Comparison of ENCODE assay signal across 10 cellular contexts in genomic region chr3:5023777-5024346, GRCh38. TPM values are rescaled to one million over a fixed set of nuclear protein-coding genes. Genes with fewer than 3 reads are reported as not detected.
A peak's percentile ranks its signal among the peaks of the same experiment; 100 is the strongest.
DNase-seq lines count a peak whose midpoint lies in the region; ATAC-seq and TF ChIP-seq lines count a peak whose summit lies in the region.
"Had no signal": no experiment of that assay in that cellular context is flagged by ENCODE, and none has a peak within 500 bp of the region (broad histone marks: within the 10 kb centered on the region; RNA-seq: fewer than 3 reads in every experiment).

No MANE protein-coding gene starts in this region.

- H3K4me1 Mint-ChIP-seq in HFFc6 (ENCODE audit: low read depth) (peaks cover 64% of the 10 kb centered on the region), T-helper 17 cell (peaks cover 33% of the 10 kb centered on the region)

- H3K27me3 ChIP-seq in foreskin keratinocyte (no peaks in the 10 kb centered on the region), smooth muscle cell (ENCODE audit: low read depth) (no peaks in the 10 kb centered on the region)

- TF ChIP-seq CTCF in HFFc6 (IDR thresholded peaks at IDR 0.05) (no peak), foreskin keratinocyte (conservative IDR thresholded peaks at IDR 0.05) (no peak), smooth muscle cell (IDR thresholded peaks at IDR 0.05; ENCODE audit: borderline replicate concordance, insufficient read depth, poor library complexity, severe bottlenecking) (no peak)

- H3K4me1 ChIP-seq in foreskin keratinocyte, result peaks cover 45% of the 10 kb centered on the region
- peaks cover 14% of the 10 kb centered on the region for H3K4me1 ChIP-seq in smooth muscle cell (ENCODE audit: low read depth)
- H3K4me1 ChIP-seq: neural progenitor cell had no signal

- H4K20me1 ChIP-seq in smooth muscle cell (ENCODE audit: low read depth), result no peaks in the 10 kb centered on the region

- peak overlapping the region; percentile 59; the same call in 1 of the 2 replicates for H3K4me3 Mint-ChIP-seq in HFFc6
- H3K4me3 Mint-ChIP-seq in T-helper 17 cell, result no peak overlapping the region
- H3K4me3 Mint-ChIP-seq: neural progenitor cell had no signal

- H3K36me3 Mint-ChIP-seq in HFFc6 (ENCODE audit: low read depth) (no peaks in the 10 kb centered on the region), T-helper 17 cell (ENCODE audit: low read depth) (no peaks in the 10 kb centered on the region)
- H3K36me3 Mint-ChIP-seq: neural progenitor cell had no signal

- no peak for DNase-seq in HFFc6
- DNase-seq in T-helper 17 cell, result no peak
- no peak for DNase-seq in foreskin keratinocyte
- DNase-seq in smooth muscle cell (lab: John Stamatoyannopoulos, UW; ENCODE audit: unreplicated experiment), result no peak
- no peak for DNase-seq in H4 (ENCODE audit: low spot score)
- DNase-seq in NCI-H2107 (lab: John Stamatoyannopoulos, UW), result no peak
- DNase-seq: KG1, NCI-H2081 treated with DMSO at 0.1 percent for 48 hours had no signal

- H3K4me2 ChIP-seq in smooth muscle cell, result peak overlapping the region; percentile 46
- H3K4me2 ChIP-seq: neural progenitor cell had no signal

- H3K27ac ChIP-seq in foreskin keratinocyte (peak overlapping the region; percentile 97), smooth muscle cell (ENCODE audit: low read depth) (peak overlapping the region; percentile 97)
- H3K27ac ChIP-seq: neural progenitor cell had no signal

- WGBS in smooth muscle cell (ENCODE audit: low lambda C conversion rate), result 77% methylated on average over 9 of the region's 9 CpGs

- no peaks in the 10 kb centered on the region for H3K36me3 ChIP-seq in smooth muscle cell (ENCODE audit: low read depth)
- H3K36me3 ChIP-seq: neural progenitor cell had no signal

- no peaks in the 10 kb centered on the region for H3K9me3 ChIP-seq in T-helper 17 cell (ENCODE audit: control insufficient read depth, low read length, poor library complexity, severe bottlenecking)
- no peaks in the 10 kb centered on the region for H3K9me3 ChIP-seq in smooth muscle cell (replicated peaks; ENCODE audit: low read depth)

- no peaks in the 10 kb centered on the region for H3K79me2 ChIP-seq in smooth muscle cell (ENCODE audit: low read depth)

- peaks cover 45% of the 10 kb centered on the region for H3F3A ChIP-seq in smooth muscle cell (ENCODE audit: low read depth)

- peak overlapping the region; percentile 83 for H3K9ac ChIP-seq in smooth muscle cell (ENCODE audit: low read depth)
- H3K9ac ChIP-seq: neural progenitor cell had no signal

- H3K27ac Mint-ChIP-seq in HFFc6 (peak overlapping the region; percentile 84), T-helper 17 cell (peak overlapping the region; percentile 88)
- H3K27ac Mint-ChIP-seq: neural progenitor cell had no signal

- no peaks in the 10 kb centered on the region for H3K9me3 Mint-ChIP-seq in HFFc6
- H3K9me3 Mint-ChIP-seq: neural progenitor cell had no signal

- H2AFZ ChIP-seq in smooth muscle cell (ENCODE audit: low read depth), result no peak overlapping the region
- H2AFZ ChIP-seq: neural progenitor cell had no signal

- ATAC-seq in T-helper 17 cell, result no peak
- ATAC-seq in foreskin keratinocyte, result no peak
- ATAC-seq in HG03442 (IDR thresholded peaks at IDR 0.05; ENCODE audit: unreplicated experiment), result no peak

- H3K4me3 ChIP-seq in smooth muscle cell, result no peak overlapping the region
- H3K4me3 ChIP-seq: neural progenitor cell had no signal

- peaks cover 3% of the 10 kb centered on the region; the same call in 1 of the 2 replicates for H3K27me3 Mint-ChIP-seq in HFFc6 (ENCODE audit: insufficient read depth)
- H3K27me3 Mint-ChIP-seq in T-helper 17 cell, result no peaks in the 10 kb centered on the region

RNA-seq across cellular contexts. Expression of gene BHLHE40, which starts 44.6 kb away (rescaled TPM):
- 10 to 100 TPM; 10.2 to 11.8 (median 10.7) TPM for total RNA-seq in HFFc6 (2021; fragmentation: NEBNext Ultra II Directional; extraction: Animal tissue kit (Norgen Biotek cat#: 25700))
- total RNA-seq in T-helper 17 cell (100 to 1,000 TPM; 295 to 329 TPM), foreskin keratinocyte (78.2 and 96.0 TPM in 2 replicates), smooth muscle cell (170 and 195 TPM in 2 replicates)
- polyA plus RNA-seq in foreskin keratinocyte (44.6 and 47.5 TPM in 2 replicates), smooth muscle cell (209 and 241 TPM in 2 replicates)
- total RNA-seq in H4 (2014; rRNA removed; shearing (Covaris generic)), result 28.0 and 38.3 TPM in 2 replicates
